In genomic region chr22:38755911-38756532, GRCh38 we compare ENCODE assay signal across 8 cellular contexts.
A peak's percentile ranks its signal among the peaks of the same experiment; 100 is the strongest.
DNase-seq lines count a peak whose midpoint lies in the region; ATAC-seq and TF ChIP-seq lines count a peak whose summit lies in the region.

SUN2 (minus strand) TSS chr22:38755998; CDS start chr22:38752628, 3,370 bp downstream.

- H3K27ac ChIP-seq in BLaER1: peak within 1 kb of the TSS; percentile 96
- H3K27ac ChIP-seq in OCI-LY1 (ENCODE audit: low read depth, low read length, poor library complexity, severe bottlenecking): peak within 1 kb of the TSS; percentile 70

- peak within 1 kb of the TSS; percentile 96 for H3K4me2 ChIP-seq in BLaER1
- peak within 1 kb of the TSS; percentile 98 for H3K4me2 ChIP-seq in OCI-LY1 (ENCODE audit: low read length)

- peaks cover 63% of the 10 kb centered on the region for H4K20me1 ChIP-seq in BLaER1
- H4K20me1 ChIP-seq in OCI-LY1 (ENCODE audit: insufficient read depth, low read length): no peaks in the 10 kb centered on the region

- H3K4me1 ChIP-seq in BLaER1: peaks cover 78% of the 10 kb centered on the region
- peaks cover 50% of the 10 kb centered on the region for H3K4me1 ChIP-seq in OCI-LY1 (ENCODE audit: insufficient read depth, low read length, severe bottlenecking)

- peak; percentile 92 for DNase-seq in activated T-cell treated with anti-CD3 and anti-CD28 coated beads for 1 hour (ENCODE audit: low read depth)
- peak; percentile 99 for DNase-seq in epidermal melanocyte (ENCODE audit: insufficient read length, low spot score)
- peak; percentile 94 for DNase-seq in middle frontal gyrus (ENCODE audit: extremely low spot score, low spot score)
- DNase-seq in stimulated activated CD8-positive, alpha-beta memory T cell treated with anti-CD3 and anti-CD28 coated beads, Interleukin-2, amount 100 ng/mL, for 1 hour (ENCODE audit: low read depth in 2 of 2): peak; percentile 89 to 91

- ATAC-seq in GM19035 (IDR thresholded peaks at IDR 0.05; ENCODE audit: unreplicated experiment) (peak; percentile 68), HG03342 (IDR thresholded peaks at IDR 0.05; ENCODE audit: unreplicated experiment) (peak; percentile 57)

- H3K9ac ChIP-seq in BLaER1 (peak within 1 kb of the TSS; percentile 95), OCI-LY1 (ENCODE audit: low read length) (peak within 1 kb of the TSS; percentile 97)

- H3K79me2 ChIP-seq in OCI-LY1 (ENCODE audit: insufficient read depth, low read length): no peaks in the 10 kb centered on the region

- H3K36me3 ChIP-seq in BLaER1 (peaks cover 22% of the 10 kb centered on the region), OCI-LY1 (ENCODE audit: insufficient read depth, low read length) (peaks cover 21% of the 10 kb centered on the region)

- no peaks in the 10 kb centered on the region for H3K27me3 ChIP-seq in BLaER1
- H3K27me3 ChIP-seq in OCI-LY1 (ENCODE audit: insufficient read depth, low read length): peaks cover 7% of the 10 kb centered on the region; the same call in 1 of the 2 replicates

- H3K9me2 ChIP-seq in OCI-LY1 (ENCODE audit: low read depth, low read length): no peaks in the 10 kb centered on the region

- peak within 1 kb of the TSS; percentile 16; the same call in 1 of the 2 replicates for H2AFZ ChIP-seq in OCI-LY1 (ENCODE audit: low read length)

- peak within 1 kb of the TSS; percentile 93 for H3K4me3 ChIP-seq in BLaER1
- peak within 1 kb of the TSS; percentile 89 for H3K4me3 ChIP-seq in OCI-LY1 (ENCODE audit: low read depth, low read length, poor library complexity, severe bottlenecking)

- TF ChIP-seq CTCF in OCI-LY1 (IDR thresholded peaks at IDR 0.05; ENCODE audit: low read length): no peak

- H3F3A ChIP-seq in OCI-LY1 (ENCODE audit: insufficient read depth, low read length): no peaks in the 10 kb centered on the region

- H3K9me3 ChIP-seq in BLaER1 (no peaks in the 10 kb centered on the region), OCI-LY1 (ENCODE audit: low read length) (no peaks in the 10 kb centered on the region)

Comparison
In these comparisons a context has a peak if more than half of its experiments do, and no peak if none do; other contexts are left out.
1. Peak in every context shown above with its lines: DNase-seq, ATAC-seq, H3K4me3 ChIP-seq and H3K27ac ChIP-seq.